32 cellular contexts compared by ENCODE assay signal in genomic region chr12:52693261-52693660, GRCh38. TPM values are rescaled to one million over a fixed set of nuclear protein-coding genes. Genes with fewer than 3 reads are reported as not detected.
"Had no signal": no experiment of that assay in that cellular context is flagged by ENCODE, and none has a peak within 500 bp of the region (broad histone marks: within the 10 kb centered on the region; RNA-seq: fewer than 3 reads in every experiment).

No MANE protein-coding gene starts in this region.

- H3K27me3 Mint-ChIP-seq: activated CD8-positive, alpha-beta T cell treated with anti-CD3 and anti-CD28 coated beads for 36 hours; activated naive CD8-positive, alpha-beta T cell; activated naive CD8-positive, alpha-beta T cell treated with anti-CD3 and anti-CD28 coated beads, Interleukin-2, amount 50 U/mL, for 24 hours had no signal

- H3K4me3 ChIP-seq: MG63, Peyer's patch had no signal

- H3K27ac Mint-ChIP-seq: activated CD4-positive, alpha-beta T cell treated with anti-CD3 and anti-CD28 coated beads, Interleukin-2, amount 10 ng/mL, durations not matched to agents 24 days and 14 days; activated CD8-positive, alpha-beta T cell treated with anti-CD3 and anti-CD28 coated beads for 36 hours; activated naive CD8-positive, alpha-beta T cell; activated naive CD8-positive, alpha-beta T cell treated with anti-CD3 and anti-CD28 coated beads, Interleukin-2, amount 50 U/mL, for 24 hours; activated T-cell treated with anti-CD3 and anti-CD28 coated beads, Interleukin-2, amount 50 U/mL, for 72 hours; activated T-helper 2 cell treated with anti-CD3 and anti-CD28 coated beads, Interferon-gamma antibody, Interleukin-2, Interleukin-4, amounts not matched to agents 10 μg/mL and 5 μg/mL and 100 μg/mL, durations not matched to agents 14 hours and 24 hours and 36 hours; brain; T-helper 1 cell treated with Interleukin-12 subunit alpha and Interleukin-12 subunit beta and Interleukin-4 antibody, amounts not matched to agents 30 μg/mL and 1 μg/mL, for 36 hours; T-helper 2 cell treated with Interferon-gamma antibody and Interleukin-4, amounts not matched to agents 5 μg/mL and 100 μg/mL, for 36 hours had no signal

- H3K27ac ChIP-seq: Peyer's patch had no signal

- DNase-seq: activated CD4-positive, alpha-beta T cell treated with anti-CD3 and anti-CD28 coated beads, Interleukin-2, amount 10 ng/mL, durations not matched to agents 24 days and 14 days; activated CD4-positive, alpha-beta T cell treated with anti-CD3 and anti-CD28 coated beads, Interleukin-2, amount 50 U/mL, for 4 hours; activated CD8-positive, alpha-beta T cell treated with anti-CD3 and anti-CD28 coated beads for 36 hours; activated gamma-delta T cell; activated naive CD4-positive, alpha-beta T cell treated with Interleukin-2 at 50 U/mL for 16 hours; activated naive CD8-positive, alpha-beta T cell treated with anti-CD3 and anti-CD28 coated beads, Interleukin-2, amount 50 U/mL, for 24 hours; activated T-cell treated with anti-CD3 and anti-CD28 coated beads, Interleukin-2, amount 50 U/mL, for 1 hour; activated T-cell treated with anti-CD3 and anti-CD28 coated beads, Interleukin-2, amount 50 U/mL, for 72 hours; anterior cingulate cortex; caudate nucleus; Kasumi-1; KG1; MG63; NCI-H1048; NCI-H1105 treated with DMSO at 0.1 percent for 48 hours; NCI-H1436; NCI-H1694; NCI-H1930; NCI-H2081 treated with DMSO at 0.1 percent for 48 hours; NCI-H345; NCI-H524 treated with DMSO at 0.1 percent for 48 hours; PC-3; Peyer's patch; RPMI8226 had no signal

- H3K36me3 Mint-ChIP-seq: activated naive CD8-positive, alpha-beta T cell; brain had no signal

- H3K36me3 ChIP-seq: MG63, Peyer's patch had no signal

- ATAC-seq: activated CD8-positive, alpha-beta T cell treated with anti-CD3 and anti-CD28 coated beads for 36 hours; activated naive CD8-positive, alpha-beta T cell treated with anti-CD3 and anti-CD28 coated beads, Interleukin-2, amount 50 U/mL, for 24 hours; activated T-cell treated with anti-CD3 and anti-CD28 coated beads, Interleukin-2, amount 50 U/mL, for 72 hours; PC-3 had no signal

- H3K4me3 Mint-ChIP-seq: activated CD4-positive, alpha-beta T cell treated with anti-CD3 and anti-CD28 coated beads, Interleukin-2, amount 10 ng/mL, durations not matched to agents 24 days and 14 days; activated CD8-positive, alpha-beta T cell treated with anti-CD3 and anti-CD28 coated beads for 36 hours; activated naive CD8-positive, alpha-beta T cell treated with anti-CD3 and anti-CD28 coated beads, Interleukin-2, amount 50 U/mL, for 24 hours; activated T-cell treated with anti-CD3 and anti-CD28 coated beads, Interleukin-2, amount 50 U/mL, for 72 hours; T-helper 1 cell treated with Interleukin-12 subunit alpha and Interleukin-12 subunit beta and Interleukin-4 antibody, amounts not matched to agents 30 μg/mL and 1 μg/mL, for 36 hours; T-helper 2 cell treated with Interferon-gamma antibody and Interleukin-4, amounts not matched to agents 5 μg/mL and 100 μg/mL, for 36 hours had no signal

- H3K9me3 Mint-ChIP-seq: activated CD4-positive, alpha-beta T cell treated with anti-CD3 and anti-CD28 coated beads, Interleukin-2, amount 10 ng/mL, durations not matched to agents 24 days and 14 days; activated CD8-positive, alpha-beta T cell treated with anti-CD3 and anti-CD28 coated beads for 36 hours; activated naive CD8-positive, alpha-beta T cell treated with anti-CD3 and anti-CD28 coated beads, Interleukin-2, amount 50 U/mL, for 24 hours; activated T-cell treated with anti-CD3 and anti-CD28 coated beads, Interleukin-2, amount 50 U/mL, for 72 hours; activated T-helper 2 cell treated with anti-CD3 and anti-CD28 coated beads, Interferon-gamma antibody, Interleukin-2, Interleukin-4, amounts not matched to agents 10 μg/mL and 5 μg/mL and 100 μg/mL, durations not matched to agents 14 hours and 24 hours and 36 hours; brain; T-helper 1 cell treated with Interleukin-12 subunit alpha and Interleukin-12 subunit beta and Interleukin-4 antibody, amounts not matched to agents 30 μg/mL and 1 μg/mL, for 36 hours; T-helper 2 cell treated with Interferon-gamma antibody and Interleukin-4, amounts not matched to agents 5 μg/mL and 100 μg/mL, for 36 hours had no signal

- H3K9me3 ChIP-seq: MG63, Peyer's patch had no signal

RNA-seq across cellular contexts. Expression of gene KRT77, which starts 10.1 kb away (rescaled TPM):
- total RNA-seq: activated CD4-positive, alpha-beta T cell treated with anti-CD3 and anti-CD28 coated beads, Interleukin-2, amount 10 ng/mL, durations not matched to agents 24 days and 14 days; activated CD8-positive, alpha-beta memory T cell treated with anti-CD3 and anti-CD28 coated beads for 36 hours; activated CD8-positive, alpha-beta T cell treated with anti-CD3 and anti-CD28 coated beads for 36 hours; activated T-cell treated with anti-CD3 and anti-CD28 coated beads, Interleukin-2, amount 50 U/mL, for 72 hours; activated T-helper 2 cell treated with anti-CD3 and anti-CD28 coated beads, Interferon-gamma antibody, Interleukin-2, Interleukin-4, amounts not matched to agents 10 μg/mL and 5 μg/mL and 100 μg/mL, durations not matched to agents 14 hours and 24 hours and 36 hours; bronchial epithelial cell; NCI-H460; PC-3; Peyer's patch had no signal

RNA-seq across cellular contexts. Expression of gene KRT1, which starts 13.1 kb away (rescaled TPM):
- total RNA-seq: activated CD4-positive, alpha-beta T cell treated with anti-CD3 and anti-CD28 coated beads, Interleukin-2, amount 10 ng/mL, durations not matched to agents 24 days and 14 days; activated CD8-positive, alpha-beta memory T cell treated with anti-CD3 and anti-CD28 coated beads for 36 hours; activated CD8-positive, alpha-beta T cell treated with anti-CD3 and anti-CD28 coated beads for 36 hours; activated T-cell treated with anti-CD3 and anti-CD28 coated beads, Interleukin-2, amount 50 U/mL, for 72 hours; bronchial epithelial cell; NCI-H460; PC-3 had no signal

RNA-seq across cellular contexts. Expression of gene KRT2, which starts 41.2 kb away (rescaled TPM):
- total RNA-seq: activated CD4-positive, alpha-beta T cell treated with anti-CD3 and anti-CD28 coated beads, Interleukin-2, amount 10 ng/mL, durations not matched to agents 24 days and 14 days; activated CD8-positive, alpha-beta memory T cell treated with anti-CD3 and anti-CD28 coated beads for 36 hours; activated CD8-positive, alpha-beta T cell treated with anti-CD3 and anti-CD28 coated beads for 36 hours; activated T-cell treated with anti-CD3 and anti-CD28 coated beads, Interleukin-2, amount 50 U/mL, for 72 hours; activated T-helper 2 cell treated with anti-CD3 and anti-CD28 coated beads, Interferon-gamma antibody, Interleukin-2, Interleukin-4, amounts not matched to agents 10 μg/mL and 5 μg/mL and 100 μg/mL, durations not matched to agents 14 hours and 24 hours and 36 hours; bronchial epithelial cell; NCI-H460; PC-3 had no signal
